Comparison of ENCODE assay signal across 1 cellular context in the genomic region with DNA sequence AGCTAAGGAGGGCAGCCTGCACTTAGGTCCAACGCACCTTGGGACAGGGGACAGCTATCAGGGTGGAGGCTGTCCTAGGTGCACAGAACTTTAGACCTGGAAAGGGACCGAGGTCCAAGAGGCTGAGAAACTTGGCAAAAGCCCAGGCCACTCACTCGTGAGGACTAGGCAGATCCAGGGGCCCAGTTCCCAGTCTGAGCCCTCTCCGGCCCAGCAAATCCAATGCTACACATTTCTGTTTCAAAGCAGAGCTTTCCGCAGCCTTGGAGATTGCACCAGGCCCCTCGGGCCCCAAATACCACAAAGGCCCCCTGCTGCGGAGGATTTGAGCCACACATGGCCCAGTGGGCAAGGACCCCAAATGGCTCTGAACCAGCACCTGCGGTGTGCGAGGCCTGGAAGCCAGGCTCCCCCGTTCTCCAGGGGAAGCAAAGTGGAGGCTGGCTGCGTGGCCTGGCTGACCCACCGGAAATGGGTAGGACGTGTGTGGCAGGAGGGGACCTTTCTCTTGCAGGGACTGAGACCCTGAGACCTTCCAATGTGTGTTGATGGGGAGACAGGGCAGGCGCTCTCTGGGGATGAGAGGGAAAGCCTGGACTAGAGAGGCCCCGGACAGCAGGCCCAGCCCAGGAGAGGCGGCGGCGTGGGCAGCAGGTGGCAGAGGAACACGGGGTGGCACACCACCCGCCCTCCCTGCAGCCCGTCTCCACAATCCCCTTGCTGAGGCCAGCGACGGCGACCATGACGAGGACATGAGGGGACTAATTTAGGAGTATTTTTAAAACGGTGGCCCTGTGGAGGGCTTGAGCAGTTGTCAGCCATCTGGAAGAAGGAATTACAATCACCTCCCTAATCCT.
TF ChIP-seq lines count a peak whose summit lies in the region.

No MANE protein-coding gene starts in this region.

TF ChIP-seq in HepG2, 621 proteins besides CTCF, POLR2A, EP300 and RAD21 (continued from another document and continues in another):
- TF ChIP-seq, protein P1, sequence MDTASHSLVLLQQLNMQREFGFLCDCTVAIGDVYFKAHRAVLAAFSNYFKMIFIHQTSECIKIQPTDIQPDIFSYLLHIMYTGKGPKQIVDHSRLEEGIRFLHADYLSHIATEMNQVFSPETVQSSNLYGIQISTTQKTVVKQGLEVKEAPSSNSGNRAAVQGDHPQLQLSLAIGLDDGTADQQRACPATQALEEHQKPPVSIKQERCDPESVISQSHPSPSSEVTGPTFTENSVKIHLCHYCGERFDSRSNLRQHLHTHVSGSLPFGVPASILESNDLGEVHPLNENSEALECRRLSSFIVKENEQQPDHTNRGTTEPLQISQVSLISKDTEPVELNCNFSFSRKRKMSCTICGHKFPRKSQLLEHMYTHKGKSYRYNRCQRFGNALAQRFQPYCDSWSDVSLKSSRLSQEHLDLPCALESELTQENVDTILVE (CRISPR knock-in tag; IDR thresholded peaks at IDR 0.05), result no peak
- TF ChIP-seq, protein P2, sequence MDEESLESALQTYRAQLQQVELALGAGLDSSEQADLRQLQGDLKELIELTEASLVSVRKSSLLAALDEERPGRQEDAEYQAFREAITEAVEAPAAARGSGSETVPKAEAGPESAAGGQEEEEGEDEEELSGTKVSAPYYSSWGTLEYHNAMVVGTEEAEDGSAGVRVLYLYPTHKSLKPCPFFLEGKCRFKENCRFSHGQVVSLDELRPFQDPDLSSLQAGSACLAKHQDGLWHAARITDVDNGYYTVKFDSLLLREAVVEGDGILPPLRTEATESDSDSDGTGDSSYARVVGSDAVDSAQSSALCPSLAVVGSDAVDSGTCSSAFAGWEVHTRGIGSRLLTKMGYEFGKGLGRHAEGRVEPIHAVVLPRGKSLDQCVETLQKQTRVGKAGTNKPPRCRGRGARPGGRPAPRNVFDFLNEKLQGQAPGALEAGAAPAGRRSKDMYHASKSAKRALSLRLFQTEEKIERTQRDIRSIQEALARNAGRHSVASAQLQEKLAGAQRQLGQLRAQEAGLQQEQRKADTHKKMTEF (CRISPR knock-in tag; IDR thresholded peaks at IDR 0.05), result peak; percentile 69; the same call in 1 of the 2 replicates
- TF ChIP-seq ZNF563 (CRISPR knock-in tag; IDR thresholded peaks at IDR 0.05), result peak; percentile 70
- no peak for TF ChIP-seq SP5 (CRISPR knock-in tag; IDR thresholded peaks at IDR 0.05; ENCODE audit: borderline replicate concordance, low read depth)
- 0 out of 2 replicates have a peak, but pooled peaks have one; percentile 20 for TF ChIP-seq KAT8 (CRISPR knock-in tag; IDR thresholded peaks at IDR 0.05)
- peak; percentile 68; the same call in 1 of the 2 replicates for TF ChIP-seq NCOR1 (IDR thresholded peaks at IDR 0.05; ENCODE audit: borderline replicate concordance, low read length)
- TF ChIP-seq, protein P3, sequence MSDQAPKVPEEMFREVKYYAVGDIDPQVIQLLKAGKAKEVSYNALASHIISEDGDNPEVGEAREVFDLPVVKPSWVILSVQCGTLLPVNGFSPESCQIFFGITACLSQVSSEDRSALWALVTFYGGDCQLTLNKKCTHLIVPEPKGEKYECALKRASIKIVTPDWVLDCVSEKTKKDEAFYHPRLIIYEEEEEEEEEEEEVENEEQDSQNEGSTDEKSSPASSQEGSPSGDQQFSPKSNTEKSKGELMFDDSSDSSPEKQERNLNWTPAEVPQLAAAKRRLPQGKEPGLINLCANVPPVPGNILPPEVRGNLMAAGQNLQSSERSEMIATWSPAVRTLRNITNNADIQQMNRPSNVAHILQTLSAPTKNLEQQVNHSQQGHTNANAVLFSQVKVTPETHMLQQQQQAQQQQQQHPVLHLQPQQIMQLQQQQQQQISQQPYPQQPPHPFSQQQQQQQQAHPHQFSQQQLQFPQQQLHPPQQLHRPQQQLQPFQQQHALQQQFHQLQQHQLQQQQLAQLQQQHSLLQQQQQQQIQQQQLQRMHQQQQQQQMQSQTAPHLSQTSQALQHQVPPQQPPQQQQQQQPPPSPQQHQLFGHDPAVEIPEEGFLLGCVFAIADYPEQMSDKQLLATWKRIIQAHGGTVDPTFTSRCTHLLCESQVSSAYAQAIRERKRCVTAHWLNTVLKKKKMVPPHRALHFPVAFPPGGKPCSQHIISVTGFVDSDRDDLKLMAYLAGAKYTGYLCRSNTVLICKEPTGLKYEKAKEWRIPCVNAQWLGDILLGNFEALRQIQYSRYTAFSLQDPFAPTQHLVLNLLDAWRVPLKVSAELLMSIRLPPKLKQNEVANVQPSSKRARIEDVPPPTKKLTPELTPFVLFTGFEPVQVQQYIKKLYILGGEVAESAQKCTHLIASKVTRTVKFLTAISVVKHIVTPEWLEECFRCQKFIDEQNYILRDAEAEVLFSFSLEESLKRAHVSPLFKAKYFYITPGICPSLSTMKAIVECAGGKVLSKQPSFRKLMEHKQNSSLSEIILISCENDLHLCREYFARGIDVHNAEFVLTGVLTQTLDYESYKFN (CRISPR knock-in tag; conservative IDR thresholded peaks at IDR 0.05), result peak; percentile 56; the same call in 1 of the 2 replicates
- TF ChIP-seq ZNF772 (CRISPR knock-in tag; IDR thresholded peaks at IDR 0.05), result no peak
- no peak for TF ChIP-seq SPEN (CRISPR knock-in tag; IDR thresholded peaks at IDR 0.05; ENCODE audit: low read depth)
- TF ChIP-seq FOXP1 (IDR thresholded peaks at IDR 0.05), result no peak
- TF ChIP-seq FOXP1 (CRISPR knock-in tag; IDR thresholded peaks at IDR 0.05), result no peak
- TF ChIP-seq ZNF781 (CRISPR knock-in tag; IDR thresholded peaks at IDR 0.05; ENCODE audit: borderline replicate concordance, not compliant biosample characterization), result no peak
- peak; percentile 41; the same call in 1 of the 2 replicates for TF ChIP-seq ZMYM2 (CRISPR knock-in tag; IDR thresholded peaks at IDR 0.05)
- TF ChIP-seq ZNF263 (CRISPR knock-in tag; IDR thresholded peaks at IDR 0.05), result no peak
- no peak for TF ChIP-seq ZNF773 (CRISPR knock-in tag; IDR thresholded peaks at IDR 0.05; ENCODE audit: borderline replicate concordance)
- TF ChIP-seq, protein P4, sequence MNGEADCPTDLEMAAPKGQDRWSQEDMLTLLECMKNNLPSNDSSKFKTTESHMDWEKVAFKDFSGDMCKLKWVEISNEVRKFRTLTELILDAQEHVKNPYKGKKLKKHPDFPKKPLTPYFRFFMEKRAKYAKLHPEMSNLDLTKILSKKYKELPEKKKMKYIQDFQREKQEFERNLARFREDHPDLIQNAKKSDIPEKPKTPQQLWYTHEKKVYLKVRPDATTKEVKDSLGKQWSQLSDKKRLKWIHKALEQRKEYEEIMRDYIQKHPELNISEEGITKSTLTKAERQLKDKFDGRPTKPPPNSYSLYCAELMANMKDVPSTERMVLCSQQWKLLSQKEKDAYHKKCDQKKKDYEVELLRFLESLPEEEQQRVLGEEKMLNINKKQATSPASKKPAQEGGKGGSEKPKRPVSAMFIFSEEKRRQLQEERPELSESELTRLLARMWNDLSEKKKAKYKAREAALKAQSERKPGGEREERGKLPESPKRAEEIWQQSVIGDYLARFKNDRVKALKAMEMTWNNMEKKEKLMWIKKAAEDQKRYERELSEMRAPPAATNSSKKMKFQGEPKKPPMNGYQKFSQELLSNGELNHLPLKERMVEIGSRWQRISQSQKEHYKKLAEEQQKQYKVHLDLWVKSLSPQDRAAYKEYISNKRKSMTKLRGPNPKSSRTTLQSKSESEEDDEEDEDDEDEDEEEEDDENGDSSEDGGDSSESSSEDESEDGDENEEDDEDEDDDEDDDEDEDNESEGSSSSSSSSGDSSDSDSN (CRISPR knock-in tag; IDR thresholded peaks at IDR 0.05), result peak; percentile 45
- peak; percentile 37; the same call in 1 of the 2 replicates for TF ChIP-seq RXRB (CRISPR knock-in tag; IDR thresholded peaks at IDR 0.05; ENCODE audit: borderline replicate concordance)
- no peak for TF ChIP-seq KDM5A (IDR thresholded peaks at IDR 0.05; ENCODE audit: borderline replicate concordance, low read length)
- TF ChIP-seq PTBP1 (IDR thresholded peaks at IDR 0.05; ENCODE audit: low read depth, low read length, poor library complexity, severe bottlenecking), result no peak
- TF ChIP-seq ZNF792 (CRISPR knock-in tag; IDR thresholded peaks at IDR 0.05), result 0 out of 2 replicates have a peak, but pooled peaks have one; percentile 16
- TF ChIP-seq TEAD3 (CRISPR knock-in tag; optimal IDR thresholded peaks at IDR 0.05; ENCODE audit: borderline replicate concordance), result peak; percentile 45
- TF ChIP-seq, protein P5, sequence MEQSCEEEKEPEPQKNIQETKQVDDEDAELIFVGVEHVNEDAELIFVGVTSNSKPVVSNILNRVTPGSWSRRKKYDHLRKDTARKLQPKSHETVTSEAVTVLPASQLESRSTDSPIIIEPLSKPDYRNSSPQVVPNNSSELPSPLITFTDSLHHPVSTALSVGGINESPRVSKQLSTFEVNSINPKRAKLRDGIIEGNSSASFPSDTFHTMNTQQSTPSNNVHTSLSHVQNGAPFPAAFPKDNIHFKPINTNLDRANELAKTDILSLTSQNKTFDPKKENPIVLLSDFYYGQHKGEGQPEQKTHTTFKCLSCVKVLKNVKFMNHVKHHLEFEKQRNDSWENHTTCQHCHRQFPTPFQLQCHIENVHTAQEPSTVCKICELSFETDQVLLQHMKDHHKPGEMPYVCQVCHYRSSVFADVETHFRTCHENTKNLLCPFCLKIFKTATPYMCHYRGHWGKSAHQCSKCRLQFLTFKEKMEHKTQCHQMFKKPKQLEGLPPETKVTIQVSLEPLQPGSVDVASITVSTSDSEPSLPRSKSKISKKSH (CRISPR knock-in tag; IDR thresholded peaks at IDR 0.05; ENCODE audit: borderline replicate concordance), result no peak
- TF ChIP-seq ZNF776 (CRISPR knock-in tag; IDR thresholded peaks at IDR 0.05), result no peak
- TF ChIP-seq TOPORS (CRISPR knock-in tag; IDR thresholded peaks at IDR 0.05), result 0 out of 2 replicates have a peak, but pooled peaks have one; percentile 35
- TF ChIP-seq ESRRA (CRISPR knock-in tag; IDR thresholded peaks at IDR 0.05; ENCODE audit: low read depth), result peak; percentile 52; the same call in 1 of the 2 replicates
- TF ChIP-seq, protein P6, sequence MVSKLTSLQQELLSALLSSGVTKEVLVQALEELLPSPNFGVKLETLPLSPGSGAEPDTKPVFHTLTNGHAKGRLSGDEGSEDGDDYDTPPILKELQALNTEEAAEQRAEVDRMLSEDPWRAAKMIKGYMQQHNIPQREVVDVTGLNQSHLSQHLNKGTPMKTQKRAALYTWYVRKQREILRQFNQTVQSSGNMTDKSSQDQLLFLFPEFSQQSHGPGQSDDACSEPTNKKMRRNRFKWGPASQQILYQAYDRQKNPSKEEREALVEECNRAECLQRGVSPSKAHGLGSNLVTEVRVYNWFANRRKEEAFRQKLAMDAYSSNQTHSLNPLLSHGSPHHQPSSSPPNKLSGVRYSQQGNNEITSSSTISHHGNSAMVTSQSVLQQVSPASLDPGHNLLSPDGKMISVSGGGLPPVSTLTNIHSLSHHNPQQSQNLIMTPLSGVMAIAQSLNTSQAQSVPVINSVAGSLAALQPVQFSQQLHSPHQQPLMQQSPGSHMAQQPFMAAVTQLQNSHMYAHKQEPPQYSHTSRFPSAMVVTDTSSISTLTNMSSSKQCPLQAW (CRISPR knock-in tag; IDR thresholded peaks at IDR 0.05), result no peak
- no peak for TF ChIP-seq ZNF709 (CRISPR knock-in tag; IDR thresholded peaks at IDR 0.05)
- peak; percentile 58; the same call in 1 of the 2 replicates for TF ChIP-seq ZBTB7B (CRISPR knock-in tag; IDR thresholded peaks at IDR 0.05)
- TF ChIP-seq HNF4A (CRISPR knock-in tag; IDR thresholded peaks at IDR 0.05), result peak; percentile 93
- no peak for TF ChIP-seq YY1 (IDR thresholded peaks at IDR 0.05; ENCODE audit: insufficient read depth, insufficient replicate concordance, low read depth, low read length)
- TF ChIP-seq TCF12 (IDR thresholded peaks at IDR 0.05), result no peak
- no peak for TF ChIP-seq TCF12 (CRISPR knock-in tag; IDR thresholded peaks at IDR 0.05)
- no peak for TF ChIP-seq IRF2 (CRISPR knock-in tag; IDR thresholded peaks at IDR 0.05)
- no peak; the same call in 1 of the 2 replicates for TF ChIP-seq KDM1A (CRISPR knock-in tag; IDR thresholded peaks at IDR 0.05)
- no peak for TF ChIP-seq SMAD3 (CRISPR knock-in tag; IDR thresholded peaks at IDR 0.05)
- peak; percentile 78 for TF ChIP-seq ZFX (CRISPR knock-in tag; IDR thresholded peaks at IDR 0.05; ENCODE audit: low read depth)
- TF ChIP-seq, protein P7, sequence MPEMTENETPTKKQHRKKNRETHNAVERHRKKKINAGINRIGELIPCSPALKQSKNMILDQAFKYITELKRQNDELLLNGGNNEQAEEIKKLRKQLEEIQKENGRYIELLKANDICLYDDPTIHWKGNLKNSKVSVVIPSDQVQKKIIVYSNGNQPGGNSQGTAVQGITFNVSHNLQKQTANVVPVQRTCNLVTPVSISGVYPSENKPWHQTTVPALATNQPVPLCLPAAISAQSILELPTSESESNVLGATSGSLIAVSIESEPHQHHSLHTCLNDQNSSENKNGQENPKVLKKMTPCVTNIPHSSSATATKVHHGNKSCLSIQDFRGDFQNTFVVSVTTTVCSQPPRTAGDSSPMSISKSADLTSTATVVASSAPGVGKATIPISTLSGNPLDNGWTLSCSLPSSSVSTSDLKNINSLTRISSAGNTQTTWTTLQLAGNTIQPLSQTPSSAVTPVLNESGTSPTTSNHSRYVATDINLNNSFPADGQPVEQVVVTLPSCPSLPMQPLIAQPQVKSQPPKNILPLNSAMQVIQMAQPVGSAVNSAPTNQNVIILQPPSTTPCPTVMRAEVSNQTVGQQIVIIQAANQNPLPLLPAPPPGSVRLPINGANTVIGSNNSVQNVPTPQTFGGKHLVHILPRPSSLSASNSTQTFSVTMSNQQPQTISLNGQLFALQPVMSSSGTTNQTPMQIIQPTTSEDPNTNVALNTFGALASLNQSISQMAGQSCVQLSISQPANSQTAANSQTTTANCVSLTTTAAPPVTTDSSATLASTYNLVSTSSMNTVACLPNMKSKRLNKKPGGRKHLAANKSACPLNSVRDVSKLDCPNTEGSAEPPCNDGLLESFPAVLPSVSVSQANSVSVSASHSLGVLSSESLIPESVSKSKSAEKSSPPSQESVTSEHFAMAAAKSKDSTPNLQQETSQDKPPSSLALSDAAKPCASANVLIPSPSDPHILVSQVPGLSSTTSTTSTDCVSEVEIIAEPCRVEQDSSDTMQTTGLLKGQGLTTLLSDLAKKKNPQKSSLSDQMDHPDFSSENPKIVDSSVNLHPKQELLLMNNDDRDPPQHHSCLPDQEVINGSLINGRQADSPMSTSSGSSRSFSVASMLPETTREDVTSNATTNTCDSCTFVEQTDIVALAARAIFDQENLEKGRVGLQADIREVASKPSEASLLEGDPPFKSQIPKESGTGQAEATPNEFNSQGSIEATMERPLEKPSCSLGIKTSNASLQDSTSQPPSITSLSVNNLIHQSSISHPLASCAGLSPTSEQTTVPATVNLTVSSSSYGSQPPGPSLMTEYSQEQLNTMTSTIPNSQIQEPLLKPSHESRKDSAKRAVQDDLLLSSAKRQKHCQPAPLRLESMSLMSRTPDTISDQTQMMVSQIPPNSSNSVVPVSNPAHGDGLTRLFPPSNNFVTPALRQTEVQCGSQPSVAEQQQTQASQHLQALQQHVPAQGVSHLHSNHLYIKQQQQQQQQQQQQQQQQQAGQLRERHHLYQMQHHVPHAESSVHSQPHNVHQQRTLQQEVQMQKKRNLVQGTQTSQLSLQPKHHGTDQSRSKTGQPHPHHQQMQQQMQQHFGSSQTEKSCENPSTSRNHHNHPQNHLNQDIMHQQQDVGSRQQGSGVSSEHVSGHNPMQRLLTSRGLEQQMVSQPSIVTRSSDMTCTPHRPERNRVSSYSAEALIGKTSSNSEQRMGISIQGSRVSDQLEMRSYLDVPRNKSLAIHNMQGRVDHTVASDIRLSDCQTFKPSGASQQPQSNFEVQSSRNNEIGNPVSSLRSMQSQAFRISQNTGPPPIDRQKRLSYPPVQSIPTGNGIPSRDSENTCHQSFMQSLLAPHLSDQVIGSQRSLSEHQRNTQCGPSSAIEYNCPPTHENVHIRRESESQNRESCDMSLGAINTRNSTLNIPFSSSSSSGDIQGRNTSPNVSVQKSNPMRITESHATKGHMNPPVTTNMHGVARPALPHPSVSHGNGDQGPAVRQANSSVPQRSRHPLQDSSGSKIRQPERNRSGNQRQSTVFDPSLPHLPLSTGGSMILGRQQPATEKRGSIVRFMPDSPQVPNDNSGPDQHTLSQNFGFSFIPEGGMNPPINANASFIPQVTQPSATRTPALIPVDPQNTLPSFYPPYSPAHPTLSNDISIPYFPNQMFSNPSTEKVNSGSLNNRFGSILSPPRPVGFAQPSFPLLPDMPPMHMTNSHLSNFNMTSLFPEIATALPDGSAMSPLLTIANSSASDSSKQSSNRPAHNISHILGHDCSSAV (CRISPR knock-in tag; IDR thresholded peaks at IDR 0.05; ENCODE audit: borderline replicate concordance), result no peak
